Comparison of ENCODE assay signal across 1 cellular context in the genomic region with DNA sequence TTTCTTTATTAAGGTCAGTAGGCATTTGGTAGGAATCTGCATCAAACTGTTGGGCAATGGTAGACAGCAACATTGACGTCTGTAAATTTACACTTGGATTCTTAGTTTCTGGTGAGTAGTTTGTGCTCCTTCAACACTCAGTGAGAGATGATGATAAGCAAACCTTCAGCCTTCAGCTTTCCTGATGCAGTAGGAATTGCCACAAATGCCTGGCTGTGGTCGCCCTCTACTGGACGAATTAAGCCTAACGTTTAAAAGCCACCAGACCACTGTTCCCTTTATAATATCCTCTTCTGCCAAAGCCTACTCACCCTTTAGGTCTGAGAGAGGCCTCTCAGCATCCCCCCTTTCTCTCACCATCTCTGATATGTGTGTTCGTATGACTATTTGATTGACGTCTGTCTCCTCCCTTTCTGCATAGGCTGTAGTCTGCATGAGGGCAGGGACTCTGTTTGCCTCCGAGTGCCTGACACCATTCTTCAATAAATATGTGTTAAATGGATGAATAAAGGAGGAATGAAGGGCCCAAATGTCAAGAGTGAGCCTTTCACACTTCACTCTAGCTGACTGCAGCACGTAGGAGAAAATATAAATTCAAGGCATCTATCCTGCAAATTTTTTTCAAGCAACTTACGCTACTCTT.
TF ChIP-seq lines count a peak whose summit lies in the region.

No MANE protein-coding gene starts in this region.

TF ChIP-seq in HepG2, 621 proteins besides CTCF, POLR2A, EP300 and RAD21 (continues in another document):
- TF ChIP-seq YEATS2 (CRISPR knock-in tag; IDR thresholded peaks at IDR 0.05; ENCODE audit: borderline replicate concordance): no peak
- no peak for TF ChIP-seq GTF2F1 (IDR thresholded peaks at IDR 0.05; ENCODE audit: low read length)
- TF ChIP-seq, protein P1, sequence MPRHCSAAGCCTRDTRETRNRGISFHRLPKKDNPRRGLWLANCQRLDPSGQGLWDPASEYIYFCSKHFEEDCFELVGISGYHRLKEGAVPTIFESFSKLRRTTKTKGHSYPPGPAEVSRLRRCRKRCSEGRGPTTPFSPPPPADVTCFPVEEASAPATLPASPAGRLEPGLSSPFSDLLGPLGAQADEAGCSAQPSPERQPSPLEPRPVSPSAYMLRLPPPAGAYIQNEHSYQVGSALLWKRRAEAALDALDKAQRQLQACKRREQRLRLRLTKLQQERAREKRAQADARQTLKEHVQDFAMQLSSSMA (CRISPR knock-in tag; IDR thresholded peaks at IDR 0.05): no peak
- no peak for TF ChIP-seq ZNF326 (CRISPR knock-in tag; IDR thresholded peaks at IDR 0.05; ENCODE audit: borderline replicate concordance)
- TF ChIP-seq ATF1 (CRISPR knock-in tag; IDR thresholded peaks at IDR 0.05): no peak
- TF ChIP-seq ZNF564 (CRISPR knock-in tag; IDR thresholded peaks at IDR 0.05): no peak
- TF ChIP-seq, protein P2, sequence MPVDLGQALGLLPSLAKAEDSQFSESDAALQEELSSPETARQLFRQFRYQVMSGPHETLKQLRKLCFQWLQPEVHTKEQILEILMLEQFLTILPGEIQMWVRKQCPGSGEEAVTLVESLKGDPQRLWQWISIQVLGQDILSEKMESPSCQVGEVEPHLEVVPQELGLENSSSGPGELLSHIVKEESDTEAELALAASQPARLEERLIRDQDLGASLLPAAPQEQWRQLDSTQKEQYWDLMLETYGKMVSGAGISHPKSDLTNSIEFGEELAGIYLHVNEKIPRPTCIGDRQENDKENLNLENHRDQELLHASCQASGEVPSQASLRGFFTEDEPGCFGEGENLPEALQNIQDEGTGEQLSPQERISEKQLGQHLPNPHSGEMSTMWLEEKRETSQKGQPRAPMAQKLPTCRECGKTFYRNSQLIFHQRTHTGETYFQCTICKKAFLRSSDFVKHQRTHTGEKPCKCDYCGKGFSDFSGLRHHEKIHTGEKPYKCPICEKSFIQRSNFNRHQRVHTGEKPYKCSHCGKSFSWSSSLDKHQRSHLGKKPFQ (CRISPR knock-in tag; IDR thresholded peaks at IDR 0.05; ENCODE audit: insufficient replicate concordance): no peak
- TF ChIP-seq KMT2B (CRISPR knock-in tag; IDR thresholded peaks at IDR 0.05): no peak
- TF ChIP-seq SNAI1 (CRISPR knock-in tag; IDR thresholded peaks at IDR 0.05; ENCODE audit: borderline replicate concordance): no peak
- TF ChIP-seq, protein P3, sequence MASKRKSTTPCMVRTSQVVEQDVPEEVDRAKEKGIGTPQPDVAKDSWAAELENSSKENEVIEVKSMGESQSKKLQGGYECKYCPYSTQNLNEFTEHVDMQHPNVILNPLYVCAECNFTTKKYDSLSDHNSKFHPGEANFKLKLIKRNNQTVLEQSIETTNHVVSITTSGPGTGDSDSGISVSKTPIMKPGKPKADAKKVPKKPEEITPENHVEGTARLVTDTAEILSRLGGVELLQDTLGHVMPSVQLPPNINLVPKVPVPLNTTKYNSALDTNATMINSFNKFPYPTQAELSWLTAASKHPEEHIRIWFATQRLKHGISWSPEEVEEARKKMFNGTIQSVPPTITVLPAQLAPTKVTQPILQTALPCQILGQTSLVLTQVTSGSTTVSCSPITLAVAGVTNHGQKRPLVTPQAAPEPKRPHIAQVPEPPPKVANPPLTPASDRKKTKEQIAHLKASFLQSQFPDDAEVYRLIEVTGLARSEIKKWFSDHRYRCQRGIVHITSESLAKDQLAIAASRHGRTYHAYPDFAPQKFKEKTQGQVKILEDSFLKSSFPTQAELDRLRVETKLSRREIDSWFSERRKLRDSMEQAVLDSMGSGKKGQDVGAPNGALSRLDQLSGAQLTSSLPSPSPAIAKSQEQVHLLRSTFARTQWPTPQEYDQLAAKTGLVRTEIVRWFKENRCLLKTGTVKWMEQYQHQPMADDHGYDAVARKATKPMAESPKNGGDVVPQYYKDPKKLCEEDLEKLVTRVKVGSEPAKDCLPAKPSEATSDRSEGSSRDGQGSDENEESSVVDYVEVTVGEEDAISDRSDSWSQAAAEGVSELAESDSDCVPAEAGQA (IDR thresholded peaks at IDR 0.05; ENCODE audit: low read depth): no peak
- TF ChIP-seq, protein P3 (CRISPR knock-in tag; IDR thresholded peaks at IDR 0.05; ENCODE audit: borderline replicate concordance): no peak
- no peak for TF ChIP-seq TMF1 (CRISPR knock-in tag; IDR thresholded peaks at IDR 0.05; ENCODE audit: low read depth)
- no peak for TF ChIP-seq ATM (IDR thresholded peaks at IDR 0.05; ENCODE audit: borderline replicate concordance)
- no peak for TF ChIP-seq POLR2G (IDR thresholded peaks at IDR 0.05; ENCODE audit: low read depth, low read length)
- no peak for TF ChIP-seq HDAC1 (CRISPR knock-in tag; IDR thresholded peaks at IDR 0.05)
- TF ChIP-seq, protein P4, sequence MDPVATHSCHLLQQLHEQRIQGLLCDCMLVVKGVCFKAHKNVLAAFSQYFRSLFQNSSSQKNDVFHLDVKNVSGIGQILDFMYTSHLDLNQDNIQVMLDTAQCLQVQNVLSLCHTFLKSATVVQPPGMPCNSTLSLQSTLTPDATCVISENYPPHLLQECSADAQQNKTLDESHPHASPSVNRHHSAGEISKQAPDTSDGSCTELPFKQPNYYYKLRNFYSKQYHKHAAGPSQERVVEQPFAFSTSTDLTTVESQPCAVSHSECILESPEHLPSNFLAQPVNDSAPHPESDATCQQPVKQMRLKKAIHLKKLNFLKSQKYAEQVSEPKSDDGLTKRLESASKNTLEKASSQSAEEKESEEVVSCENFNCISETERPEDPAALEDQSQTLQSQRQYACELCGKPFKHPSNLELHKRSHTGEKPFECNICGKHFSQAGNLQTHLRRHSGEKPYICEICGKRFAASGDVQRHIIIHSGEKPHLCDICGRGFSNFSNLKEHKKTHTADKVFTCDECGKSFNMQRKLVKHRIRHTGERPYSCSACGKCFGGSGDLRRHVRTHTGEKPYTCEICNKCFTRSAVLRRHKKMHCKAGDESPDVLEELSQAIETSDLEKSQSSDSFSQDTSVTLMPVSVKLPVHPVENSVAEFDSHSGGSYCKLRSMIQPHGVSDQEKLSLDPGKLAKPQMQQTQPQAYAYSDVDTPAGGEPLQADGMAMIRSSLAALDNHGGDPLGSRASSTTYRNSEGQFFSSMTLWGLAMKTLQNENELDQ (CRISPR knock-in tag; IDR thresholded peaks at IDR 0.05; ENCODE audit: borderline replicate concordance): no peak
- TF ChIP-seq KDM3A (CRISPR knock-in tag; IDR thresholded peaks at IDR 0.05; ENCODE audit: low read depth): 0 out of 2 replicates have a peak, but pooled peaks have one; percentile 49
- TF ChIP-seq, protein P5, sequence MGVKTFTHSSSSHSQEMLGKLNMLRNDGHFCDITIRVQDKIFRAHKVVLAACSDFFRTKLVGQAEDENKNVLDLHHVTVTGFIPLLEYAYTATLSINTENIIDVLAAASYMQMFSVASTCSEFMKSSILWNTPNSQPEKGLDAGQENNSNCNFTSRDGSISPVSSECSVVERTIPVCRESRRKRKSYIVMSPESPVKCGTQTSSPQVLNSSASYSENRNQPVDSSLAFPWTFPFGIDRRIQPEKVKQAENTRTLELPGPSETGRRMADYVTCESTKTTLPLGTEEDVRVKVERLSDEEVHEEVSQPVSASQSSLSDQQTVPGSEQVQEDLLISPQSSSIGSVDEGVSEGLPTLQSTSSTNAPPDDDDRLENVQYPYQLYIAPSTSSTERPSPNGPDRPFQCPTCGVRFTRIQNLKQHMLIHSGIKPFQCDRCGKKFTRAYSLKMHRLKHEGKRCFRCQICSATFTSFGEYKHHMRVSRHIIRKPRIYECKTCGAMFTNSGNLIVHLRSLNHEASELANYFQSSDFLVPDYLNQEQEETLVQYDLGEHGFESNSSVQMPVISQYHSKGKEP (CRISPR knock-in tag; IDR thresholded peaks at IDR 0.05): no peak
- TF ChIP-seq, protein P6, sequence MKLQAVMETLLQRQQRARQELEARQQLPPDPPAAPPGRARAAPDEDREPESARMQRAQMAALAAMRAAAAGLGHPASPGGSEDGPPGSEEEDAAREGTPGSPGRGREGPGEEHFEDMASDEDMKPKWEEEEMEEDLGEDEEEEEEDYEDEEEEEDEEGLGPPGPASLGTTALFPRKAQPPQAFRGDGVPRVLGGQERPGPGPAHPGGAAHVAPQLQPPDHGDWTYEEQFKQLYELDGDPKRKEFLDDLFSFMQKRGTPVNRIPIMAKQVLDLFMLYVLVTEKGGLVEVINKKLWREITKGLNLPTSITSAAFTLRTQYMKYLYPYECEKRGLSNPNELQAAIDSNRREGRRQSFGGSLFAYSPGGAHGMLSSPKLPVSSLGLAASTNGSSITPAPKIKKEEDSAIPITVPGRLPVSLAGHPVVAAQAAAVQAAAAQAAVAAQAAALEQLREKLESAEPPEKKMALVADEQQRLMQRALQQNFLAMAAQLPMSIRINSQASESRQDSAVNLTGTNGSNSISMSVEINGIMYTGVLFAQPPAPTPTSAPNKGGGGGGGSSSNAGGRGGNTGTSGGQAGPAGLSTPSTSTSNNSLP (IDR thresholded peaks at IDR 0.05; ENCODE audit: low read depth, low read length): peak; percentile 13; the same call in 1 of the 2 replicates
- no peak for TF ChIP-seq FOXC1 (CRISPR knock-in tag; IDR thresholded peaks at IDR 0.05; ENCODE audit: borderline replicate concordance)
- TF ChIP-seq ZNF775 (CRISPR knock-in tag; IDR thresholded peaks at IDR 0.05; ENCODE audit: borderline replicate concordance): no peak
- TF ChIP-seq ZSCAN29 (CRISPR knock-in tag; conservative IDR thresholded peaks at IDR 0.05): no peak
- 0 out of 2 replicates have a peak, but pooled peaks have one; percentile 37 for TF ChIP-seq TARDBP (CRISPR knock-in tag; IDR thresholded peaks at IDR 0.05)
- TF ChIP-seq, protein P7, sequence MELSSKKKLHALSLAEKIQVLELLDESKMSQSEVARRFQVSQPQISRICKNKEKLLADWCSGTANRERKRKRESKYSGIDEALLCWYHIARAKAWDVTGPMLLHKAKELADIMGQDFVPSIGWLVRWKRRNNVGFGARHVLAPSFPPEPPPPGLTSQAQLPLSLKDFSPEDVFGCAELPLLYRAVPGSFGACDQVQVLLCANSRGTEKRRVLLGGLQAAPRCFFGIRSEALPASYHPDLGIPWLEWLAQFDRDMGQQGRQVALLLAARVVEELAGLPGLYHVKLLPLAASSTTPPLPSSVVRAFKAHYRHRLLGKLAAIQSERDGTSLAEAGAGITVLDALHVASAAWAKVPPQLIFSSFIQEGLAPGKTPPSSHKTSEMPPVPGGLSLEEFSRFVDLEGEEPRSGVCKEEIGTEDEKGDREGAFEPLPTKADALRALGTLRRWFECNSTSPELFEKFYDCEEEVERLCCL (CRISPR knock-in tag; IDR thresholded peaks at IDR 0.05; ENCODE audit: borderline replicate concordance): no peak
- no peak for TF ChIP-seq FOXA1 (IDR thresholded peaks at IDR 0.05)
- no peak for TF ChIP-seq FOXA1 (CRISPR knock-in tag; IDR thresholded peaks at IDR 0.05)
- TF ChIP-seq NFYB (CRISPR knock-in tag; IDR thresholded peaks at IDR 0.05): no peak
- no peak for TF ChIP-seq ATF7 (IDR thresholded peaks at IDR 0.05)
- TF ChIP-seq ATF7 (CRISPR knock-in tag; IDR thresholded peaks at IDR 0.05): no peak
- TF ChIP-seq STAG1 (CRISPR knock-in tag; IDR thresholded peaks at IDR 0.05): peak; percentile 97
- TF ChIP-seq ZNF562 (CRISPR knock-in tag; IDR thresholded peaks at IDR 0.05; ENCODE audit: borderline replicate concordance): no peak
- TF ChIP-seq SRY (CRISPR knock-in tag; IDR thresholded peaks at IDR 0.05): no peak
- no peak for TF ChIP-seq CBX1 (IDR thresholded peaks at IDR 0.05; ENCODE audit: low read depth)
- no peak for TF ChIP-seq REPIN1 (CRISPR knock-in tag; IDR thresholded peaks at IDR 0.05; ENCODE audit: borderline replicate concordance, low read depth)
- TF ChIP-seq ESRRA (CRISPR knock-in tag; IDR thresholded peaks at IDR 0.05; ENCODE audit: low read depth): no peak
- no peak for TF ChIP-seq FOSL2 (CRISPR knock-in tag; IDR thresholded peaks at IDR 0.05)
- 0 out of 2 replicates have a peak, but pooled peaks have one; percentile 17 for TF ChIP-seq CEBPG (CRISPR knock-in tag; IDR thresholded peaks at IDR 0.05)
